In the genomic region with DNA sequence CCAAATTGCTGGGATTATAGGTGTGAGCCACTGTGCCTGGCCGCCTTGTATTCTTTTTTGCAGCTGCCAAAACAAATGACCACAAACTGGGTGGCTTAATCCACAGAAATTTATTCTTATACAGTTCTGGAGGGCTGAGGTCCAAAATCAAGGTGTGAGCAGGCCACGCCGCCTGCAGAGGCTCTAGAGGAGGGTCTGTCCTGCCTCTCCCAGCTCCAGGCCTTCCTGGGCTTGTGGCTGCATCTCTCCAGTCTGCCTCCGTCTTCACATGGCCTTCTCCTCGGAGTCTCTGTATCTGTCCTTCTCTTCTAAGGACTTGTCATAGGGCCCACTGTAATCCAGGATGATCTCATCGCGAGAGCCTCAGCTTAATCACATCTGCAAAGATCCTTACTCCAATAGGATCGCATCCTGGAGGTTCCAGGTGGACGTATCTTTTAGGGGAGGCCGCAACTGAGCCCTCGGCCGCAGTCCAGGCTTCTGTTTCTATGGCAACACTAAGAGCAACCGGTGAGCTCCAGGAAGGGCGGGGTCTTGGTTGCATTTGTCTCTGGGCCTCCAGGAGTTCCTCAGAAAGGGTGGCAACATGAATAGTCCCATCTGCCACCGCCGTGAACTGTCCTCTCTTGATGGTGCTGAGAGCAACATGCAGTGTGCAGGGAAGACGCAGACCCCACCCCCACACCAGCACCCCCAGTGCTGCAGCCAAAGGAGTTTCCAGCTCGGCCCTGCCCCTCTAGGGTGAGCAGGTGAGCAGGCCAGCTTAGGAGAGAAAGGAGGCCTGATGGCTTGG, we compare ENCODE assay signal across 26 cellular contexts. TPM values are rescaled to one million over a fixed set of nuclear protein-coding genes. Genes with fewer than 3 reads are reported as not detected.
A peak's percentile ranks its signal among the peaks of the same experiment; 100 is the strongest.
DNase-seq lines count a peak whose midpoint lies in the region; ATAC-seq and TF ChIP-seq lines count a peak whose summit lies in the region.
"Had no signal": no experiment of that assay in that cellular context is flagged by ENCODE, and none has a peak within 500 bp of the region (broad histone marks: within the 10 kb centered on the region; RNA-seq: fewer than 3 reads in every experiment).

No MANE protein-coding gene starts in this region.

- peaks cover under 1% of the 10 kb centered on the region for H3K27me3 Mint-ChIP-seq in chondrocyte (ENCODE audit: low read depth)
- H3K27me3 Mint-ChIP-seq: activated CD4-positive, alpha-beta T cell treated with anti-CD3 and anti-CD28 coated beads for 36 hours; activated naive CD8-positive, alpha-beta T cell had no signal

- H3K4me3 Mint-ChIP-seq in chondrocyte (ENCODE audit: unreplicated experiment): no peak overlapping the region
- H3K4me3 Mint-ChIP-seq: activated CD4-positive, alpha-beta T cell treated with anti-CD3 and anti-CD28 coated beads for 36 hours; activated CD8-positive, alpha-beta T cell treated with anti-CD3 and anti-CD28 coated beads, Interleukin-2, amount 10 ng/mL, durations not matched to agents 7 days and 5 days; activated naive CD8-positive, alpha-beta T cell; CD8-positive, alpha-beta T cell; immature natural killer cell had no signal

- no peaks in the 10 kb centered on the region for H3K27me3 ChIP-seq in tibial artery
- H3K27me3 ChIP-seq: BE2C, gastroesophageal sphincter, right atrium auricular region, tibial nerve had no signal

- H3K27ac Mint-ChIP-seq in chondrocyte (ENCODE audit: unreplicated experiment): no peak overlapping the region
- H3K27ac Mint-ChIP-seq: activated CD4-positive, alpha-beta T cell treated with anti-CD3 and anti-CD28 coated beads for 36 hours; activated CD8-positive, alpha-beta T cell treated with anti-CD3 and anti-CD28 coated beads, Interleukin-2, amount 10 ng/mL, durations not matched to agents 7 days and 5 days; activated naive CD8-positive, alpha-beta T cell; activated T-helper 2 cell treated with anti-CD3 and anti-CD28 coated beads, Interferon-gamma antibody, Interleukin-2, Interleukin-4, amounts not matched to agents 10 μg/mL and 5 μg/mL and 100 μg/mL, durations not matched to agents 14 hours and 24 hours and 36 hours; CD8-positive, alpha-beta T cell; immature natural killer cell had no signal

- POLR2A ChIA-PET in HEK293 (lab: Yijun Ruan, JAX): interaction anchor here (0.6 kb wide), 1 partner anchor 363 kb away, joined by 3 read pairs; a partner anchor contains a TSS

- H3K36me3 ChIP-seq in HEK293 (ENCODE audit: control insufficient read depth in 2 of 2, insufficient read depth in 1 of 2, low read length in 2 of 2): no peaks in the 10 kb centered on the region
- H3K36me3 ChIP-seq in tibial artery: no peaks in the 10 kb centered on the region
- H3K36me3 ChIP-seq: BE2C, gastroesophageal sphincter, HAP-1, right atrium auricular region, tibial nerve had no signal

- no peaks in the 10 kb centered on the region for H3K4me1 ChIP-seq in HEK293 (ENCODE audit: control insufficient read depth, insufficient read depth, low read length)
- no peaks in the 10 kb centered on the region for H3K4me1 ChIP-seq in tibial artery
- H3K4me1 ChIP-seq: BE2C, gastroesophageal sphincter, HAP-1, right atrium auricular region, tibial nerve had no signal

- no peak for TF ChIP-seq CTCF in HEK293 (tag by site-specific recombination; IDR thresholded peaks at IDR 0.05)
- no peak for TF ChIP-seq CTCF in chondrocyte (IDR thresholded peaks at IDR 0.05)
- no peak for TF ChIP-seq CTCF in tibial artery (IDR thresholded peaks at IDR 0.05)

- CTCF ChIA-PET in HEK293 (lab: Yijun Ruan, JAX): interaction anchor here (1.2 to 1.8 kb wide), 2 partner anchors 27 to 220 kb away, joined by 4 read pairs; no protein-coding TSS in a partner anchor

- H3K9me3 Mint-ChIP-seq in chondrocyte (ENCODE audit: low read depth): no peaks in the 10 kb centered on the region
- H3K9me3 Mint-ChIP-seq: activated T-helper 2 cell treated with anti-CD3 and anti-CD28 coated beads, Interferon-gamma antibody, Interleukin-2, Interleukin-4, amounts not matched to agents 10 μg/mL and 5 μg/mL and 100 μg/mL, durations not matched to agents 14 hours and 24 hours and 36 hours; CD8-positive, alpha-beta T cell; immature natural killer cell had no signal

- no peaks in the 10 kb centered on the region for H3K36me3 Mint-ChIP-seq in chondrocyte (ENCODE audit: low read depth)
- H3K36me3 Mint-ChIP-seq: activated naive CD8-positive, alpha-beta T cell; CD8-positive, alpha-beta T cell; immature natural killer cell had no signal

- no peak for ATAC-seq in sciatic nerve
- ATAC-seq: activated CD4-positive, alpha-beta T cell treated with anti-CD3 and anti-CD28 coated beads for 36 hours; activated CD8-positive, alpha-beta T cell treated with anti-CD3 and anti-CD28 coated beads, Interleukin-2, amount 10 ng/mL, durations not matched to agents 7 days and 5 days; CD8-positive, alpha-beta T cell; gastroesophageal sphincter; left colon had no signal

- no peak overlapping the region for H3K4me3 ChIP-seq in HEK293 (ENCODE audit: low read depth, low read length)
- no peak overlapping the region for H3K4me3 ChIP-seq in tibial artery
- H3K4me3 ChIP-seq: gastroesophageal sphincter, HAP-1, right atrium auricular region, tibial nerve had no signal

- H3K9me3 ChIP-seq in HEK293 (ENCODE audit: control insufficient read depth, insufficient read depth, low read depth, low read length): no peaks in the 10 kb centered on the region
- H3K9me3 ChIP-seq in tibial artery: no peaks in the 10 kb centered on the region
- H3K9me3 ChIP-seq: BE2C, gastroesophageal sphincter, HAP-1, right atrium auricular region, tibial nerve had no signal

- intact Hi-C loops in sciatic nerve (cut with DNase I): no loop called here
- intact Hi-C loops in tibial artery (cut with DNase I; ENCODE audit: low total_unique reads): no loop called here

- DNase-seq in NCI-H748 (lab: John Stamatoyannopoulos, UW; ENCODE audit: unreplicated experiment) (peak; percentile 66), chondrocyte (ENCODE audit: low spot score) (peak; percentile 65), sciatic nerve (ENCODE audit: low spot score) (peak; percentile 23), tibial artery (no peak), NCI-H2081 treated with DMSO at 0.1 percent for 48 hours (lab: John Stamatoyannopoulos, UW) (no peak), NAMALWA (ENCODE audit: low spot score) (no peak)
- DNase-seq: activated CD4-positive, alpha-beta T cell treated with anti-CD3 and anti-CD28 coated beads for 36 hours; activated CD8-positive, alpha-beta T cell treated with anti-CD3 and anti-CD28 coated beads, Interleukin-2, amount 10 ng/mL, durations not matched to agents 7 days and 5 days; BE2C; CD8-positive, alpha-beta T cell; effector CD4-positive, alpha-beta T cell; immature natural killer cell; left colon; NCI-H1436 treated with DMSO at 0.1 percent for 48 hours; NCI-H2171; NCI-H510A treated with DMSO at 0.1 percent for 48 hours; SIG-M5; stimulated activated CD4-positive, alpha-beta T cell treated with anti-CD3 and anti-CD28 coated beads, Interleukin-2, amount 100 ng/mL, for 48 hours; SW 1271 had no signal

- no peaks in the 10 kb centered on the region for H3K4me1 Mint-ChIP-seq in chondrocyte (ENCODE audit: low read depth)
- H3K4me1 Mint-ChIP-seq: activated CD4-positive, alpha-beta T cell treated with anti-CD3 and anti-CD28 coated beads for 36 hours; immature natural killer cell had no signal

- H3K27ac ChIP-seq in HEK293 (ENCODE audit: extremely low read depth, low read depth, low read length): no peak overlapping the region
- H3K27ac ChIP-seq in tibial artery: no peak overlapping the region
- H3K27ac ChIP-seq: gastroesophageal sphincter, right atrium auricular region, tibial nerve had no signal

TF ChIP-seq in HEK293, 187 proteins besides CTCF, POLR2A, EP300 and RAD21:
- no peak for TF ChIP-seq SP3 (tag by site-specific recombination; IDR thresholded peaks at IDR 0.05)
- TF ChIP-seq, protein P1, sequence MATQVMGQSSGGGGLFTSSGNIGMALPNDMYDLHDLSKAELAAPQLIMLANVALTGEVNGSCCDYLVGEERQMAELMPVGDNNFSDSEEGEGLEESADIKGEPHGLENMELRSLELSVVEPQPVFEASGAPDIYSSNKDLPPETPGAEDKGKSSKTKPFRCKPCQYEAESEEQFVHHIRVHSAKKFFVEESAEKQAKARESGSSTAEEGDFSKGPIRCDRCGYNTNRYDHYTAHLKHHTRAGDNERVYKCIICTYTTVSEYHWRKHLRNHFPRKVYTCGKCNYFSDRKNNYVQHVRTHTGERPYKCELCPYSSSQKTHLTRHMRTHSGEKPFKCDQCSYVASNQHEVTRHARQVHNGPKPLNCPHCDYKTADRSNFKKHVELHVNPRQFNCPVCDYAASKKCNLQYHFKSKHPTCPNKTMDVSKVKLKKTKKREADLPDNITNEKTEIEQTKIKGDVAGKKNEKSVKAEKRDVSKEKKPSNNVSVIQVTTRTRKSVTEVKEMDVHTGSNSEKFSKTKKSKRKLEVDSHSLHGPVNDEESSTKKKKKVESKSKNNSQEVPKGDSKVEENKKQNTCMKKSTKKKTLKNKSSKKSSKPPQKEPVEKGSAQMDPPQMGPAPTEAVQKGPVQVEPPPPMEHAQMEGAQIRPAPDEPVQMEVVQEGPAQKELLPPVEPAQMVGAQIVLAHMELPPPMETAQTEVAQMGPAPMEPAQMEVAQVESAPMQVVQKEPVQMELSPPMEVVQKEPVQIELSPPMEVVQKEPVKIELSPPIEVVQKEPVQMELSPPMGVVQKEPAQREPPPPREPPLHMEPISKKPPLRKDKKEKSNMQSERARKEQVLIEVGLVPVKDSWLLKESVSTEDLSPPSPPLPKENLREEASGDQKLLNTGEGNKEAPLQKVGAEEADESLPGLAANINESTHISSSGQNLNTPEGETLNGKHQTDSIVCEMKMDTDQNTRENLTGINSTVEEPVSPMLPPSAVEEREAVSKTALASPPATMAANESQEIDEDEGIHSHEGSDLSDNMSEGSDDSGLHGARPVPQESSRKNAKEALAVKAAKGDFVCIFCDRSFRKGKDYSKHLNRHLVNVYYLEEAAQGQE (tag by site-specific recombination; IDR thresholded peaks at IDR 0.05): peak; percentile 50; the same call in 1 of the 2 replicates
TF ChIP-seq in HEK293: peak in this region for 1.

RNA-seq across cellular contexts. Expression of a gene that starts 29.5 kb away (rescaled TPM):
- total RNA-seq in chondrocyte (59.2 to 64.0 TPM (median 60.7 TPM) in 3 replicates), sciatic nerve (120 TPM)

Comparison
In these comparisons a context has a peak if more than half of its experiments do, and no peak if none do; other contexts are left out.
1. DNase-seq: peak in NCI-H748 (single experiment), chondrocyte (single experiment) and sciatic nerve (single experiment); none in tibial artery (0 of 2), NCI-H2081 treated with DMSO at 0.1 percent for 48 hours (single experiment) and NAMALWA (single experiment).